9 cellular contexts compared by ENCODE assay signal in the genomic region with DNA sequence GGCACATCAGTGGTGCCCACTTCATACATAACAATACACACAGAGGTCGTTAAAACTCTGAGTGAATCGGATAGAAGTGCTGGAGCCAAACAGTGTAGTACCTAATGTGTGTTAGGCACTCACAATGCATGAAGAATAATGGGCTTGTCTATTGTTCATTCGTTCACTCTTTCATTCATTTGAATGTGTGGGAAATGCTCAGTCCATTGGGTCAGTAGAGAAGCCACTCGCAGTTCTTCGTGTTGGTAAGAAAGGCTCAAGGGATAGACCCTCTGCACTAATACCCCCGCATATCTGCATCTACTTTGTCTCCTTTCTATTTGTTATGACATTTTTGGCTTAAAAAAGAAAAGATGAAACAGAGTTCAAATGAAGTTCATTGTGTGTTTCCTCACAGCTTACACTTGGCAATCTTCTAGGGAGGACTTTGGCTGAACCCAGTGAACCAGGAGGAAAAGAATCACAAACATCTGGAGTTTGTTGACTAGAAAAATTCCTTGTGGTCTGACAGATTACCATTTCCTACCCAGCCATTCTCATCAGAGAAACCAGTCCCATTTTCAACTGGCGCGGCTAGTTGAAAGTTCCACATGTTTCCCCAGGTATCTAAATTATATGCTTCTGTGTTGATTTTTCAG. TPM values are rescaled to one million over a fixed set of nuclear protein-coding genes. Genes with fewer than 3 reads are reported as not detected.
DNase-seq lines count a peak whose midpoint lies in the region; ATAC-seq and TF ChIP-seq lines count a peak whose summit lies in the region.
"Had no signal": no experiment of that assay in that cellular context is flagged by ENCODE, and none has a peak within 500 bp of the region (broad histone marks: within the 10 kb centered on the region; RNA-seq: fewer than 3 reads in every experiment).

No MANE protein-coding gene starts in this region.

- peak; percentile 89 for DNase-seq in AG09309 (ENCODE audit: low read depth)
- DNase-seq in trophoblast cell, result peak; percentile 35 to 77
- DNase-seq in NCI-H1930 (lab: John Stamatoyannopoulos, UW), result no peak
- no peak for DNase-seq in T-helper 9 cell
- DNase-seq: CD8-positive, alpha-beta memory T cell had no signal

- no peak overlapping the region for H2BK120ac ChIP-seq in trophoblast cell (ENCODE audit: insufficient read depth, low read length, poor library complexity)

- H3K27me3 ChIP-seq in gastroesophageal sphincter (no peaks in the 10 kb centered on the region), trophoblast cell (ENCODE audit: insufficient read depth, low read length) (no peaks in the 10 kb centered on the region)

- H3K14ac ChIP-seq in trophoblast cell (ENCODE audit: low read length), result no peak overlapping the region

- no peak overlapping the region for H2AK5ac ChIP-seq in trophoblast cell (ENCODE audit: low read length)

- no peak for TF ChIP-seq EP300 in gastroesophageal sphincter (IDR thresholded peaks at IDR 0.05)

- H3K4me2 ChIP-seq in trophoblast cell (ENCODE audit: low read length), result no peak overlapping the region

- no peak overlapping the region for H2BK12ac ChIP-seq in trophoblast cell (ENCODE audit: low read length)

- H3K9me3 ChIP-seq in gastroesophageal sphincter (no peaks in the 10 kb centered on the region), trophoblast cell (ENCODE audit: insufficient read depth, low read depth, low read length) (no peaks in the 10 kb centered on the region)

- H2AFZ ChIP-seq in trophoblast cell (ENCODE audit: insufficient read depth, low read length, poor library complexity), result no peak overlapping the region

- H3K79me1 ChIP-seq in trophoblast cell (ENCODE audit: low read length), result peaks cover 3% of the 10 kb centered on the region

- H3K27ac ChIP-seq in gastroesophageal sphincter (peak overlapping the region; percentile 75 to 89 (median 84)), trophoblast cell (ENCODE audit: low read depth, low read length) (no peak overlapping the region)

- no peak overlapping the region for H4K12ac ChIP-seq in trophoblast cell (ENCODE audit: low read depth, low read length)

- ATAC-seq in SK-N-SH treated with all-trans-retinoic acid at 6 μM for 48 hours (peak; percentile 87), gastroesophageal sphincter (peak; percentile 89), GM21390 (IDR thresholded peaks at IDR 0.05; ENCODE audit: unreplicated experiment) (no peak), GM21526 (IDR thresholded peaks at IDR 0.05; ENCODE audit: low FRiP score, unreplicated experiment) (no peak)

- H3K4me3 ChIP-seq in AG09309 (ENCODE audit: control insufficient read depth, low read depth, low read length) (no peak overlapping the region), gastroesophageal sphincter (peak overlapping the region in 1 of 2 donors; percentile 16), trophoblast cell (ENCODE audit: low read depth, low read length) (no peak overlapping the region)

- H3K23ac ChIP-seq in trophoblast cell (ENCODE audit: low read length), result no peak overlapping the region

- no peak for TF ChIP-seq POLR2A in gastroesophageal sphincter (IDR thresholded peaks at IDR 0.05)

- H3K79me2 ChIP-seq in trophoblast cell (ENCODE audit: control insufficient read depth, insufficient read depth, low read length, poor library complexity), result no peaks in the 10 kb centered on the region

- TF ChIP-seq CTCF in AG09309 (IDR thresholded peaks at IDR 0.05; ENCODE audit: control insufficient read depth, insufficient read depth, low read depth, low read length, missing control alignments) (no peak), gastroesophageal sphincter (IDR thresholded peaks at IDR 0.05) (no peak)

- H4K8ac ChIP-seq in trophoblast cell (ENCODE audit: low read depth, low read length), result no peak overlapping the region

- H3K4me1 ChIP-seq in gastroesophageal sphincter, result peaks cover 36 to 85% (median 41%) of the 10 kb centered on the region in 3 donors
- H3K4me1 ChIP-seq in trophoblast cell (ENCODE audit: control insufficient read depth in 1 of 2, insufficient read depth in 2 of 2, low read length in 2 of 2), result peaks cover 3 to 10% of the 10 kb centered on the region in 2 experiments

- no peak overlapping the region for H3K9ac ChIP-seq in trophoblast cell (ENCODE audit: low read length)

- no peak overlapping the region for H3K4ac ChIP-seq in trophoblast cell (ENCODE audit: low read depth, low read length)

- WGBS in gastroesophageal sphincter (ENCODE audit: low coverage in 1 of 2), 2 donors, result 3 to 9% methylated on average over 7 to 8 of the region's 8 CpGs
- WGBS in trophoblast cell (ENCODE audit: extremely low coverage, insufficient coverage, insufficient read length), result no CpG with 5 or more reads among the region's 8 CpGs

- no peak overlapping the region for H3K18ac ChIP-seq in trophoblast cell (ENCODE audit: low read length)

- no peak overlapping the region for H2BK5ac ChIP-seq in trophoblast cell (ENCODE audit: low read depth, low read length, poor library complexity)

- H4K91ac ChIP-seq in trophoblast cell (ENCODE audit: low read depth, low read length), result no peak overlapping the region

- H3K36me3 ChIP-seq in gastroesophageal sphincter, result no peaks in the 10 kb centered on the region
- H3K36me3 ChIP-seq in trophoblast cell (ENCODE audit: control insufficient read depth in 1 of 2, insufficient read depth in 2 of 2, low read length in 2 of 2), result no peaks in the 10 kb centered on the region

TF ChIP-seq in SK-N-SH treated with all-trans-retinoic acid at 6 μM for 48 hours, 23 proteins besides CTCF, POLR2A, EP300 and RAD21 (continues in another document):
- TF ChIP-seq RARB (CRISPR knock-in tag; IDR thresholded peaks at IDR 0.05) (no peak), ISL1 (CRISPR knock-in tag; IDR thresholded peaks at IDR 0.05) (no peak; the same call in 1 of the 2 replicates), OSR1 (CRISPR knock-in tag; IDR thresholded peaks at IDR 0.05) (no peak; the same call in 1 of the 2 replicates), TOX (CRISPR knock-in tag; IDR thresholded peaks at IDR 0.05; ENCODE audit: borderline replicate concordance) (no peak), ZFP3 (CRISPR knock-in tag; IDR thresholded peaks at IDR 0.05) (peak; percentile 54; the same call in 1 of the 2 replicates), SNAI2 (CRISPR knock-in tag; IDR thresholded peaks at IDR 0.05) (peak; percentile 81), ARNTL (CRISPR knock-in tag; IDR thresholded peaks at IDR 0.05; ENCODE audit: borderline replicate concordance, low read depth) (no peak), ZNF8 (CRISPR knock-in tag; IDR thresholded peaks at IDR 0.05) (no peak), CSRNP3 (CRISPR knock-in tag; IDR thresholded peaks at IDR 0.05) (no peak), ESRRG (CRISPR knock-in tag; IDR thresholded peaks at IDR 0.05) (no peak), ZNF565 (CRISPR knock-in tag; conservative IDR thresholded peaks at IDR 0.05; ENCODE audit: low read depth) (no peak), ZNF70 (CRISPR knock-in tag; IDR thresholded peaks at IDR 0.05) (no peak)
- TF ChIP-seq, protein P1, sequence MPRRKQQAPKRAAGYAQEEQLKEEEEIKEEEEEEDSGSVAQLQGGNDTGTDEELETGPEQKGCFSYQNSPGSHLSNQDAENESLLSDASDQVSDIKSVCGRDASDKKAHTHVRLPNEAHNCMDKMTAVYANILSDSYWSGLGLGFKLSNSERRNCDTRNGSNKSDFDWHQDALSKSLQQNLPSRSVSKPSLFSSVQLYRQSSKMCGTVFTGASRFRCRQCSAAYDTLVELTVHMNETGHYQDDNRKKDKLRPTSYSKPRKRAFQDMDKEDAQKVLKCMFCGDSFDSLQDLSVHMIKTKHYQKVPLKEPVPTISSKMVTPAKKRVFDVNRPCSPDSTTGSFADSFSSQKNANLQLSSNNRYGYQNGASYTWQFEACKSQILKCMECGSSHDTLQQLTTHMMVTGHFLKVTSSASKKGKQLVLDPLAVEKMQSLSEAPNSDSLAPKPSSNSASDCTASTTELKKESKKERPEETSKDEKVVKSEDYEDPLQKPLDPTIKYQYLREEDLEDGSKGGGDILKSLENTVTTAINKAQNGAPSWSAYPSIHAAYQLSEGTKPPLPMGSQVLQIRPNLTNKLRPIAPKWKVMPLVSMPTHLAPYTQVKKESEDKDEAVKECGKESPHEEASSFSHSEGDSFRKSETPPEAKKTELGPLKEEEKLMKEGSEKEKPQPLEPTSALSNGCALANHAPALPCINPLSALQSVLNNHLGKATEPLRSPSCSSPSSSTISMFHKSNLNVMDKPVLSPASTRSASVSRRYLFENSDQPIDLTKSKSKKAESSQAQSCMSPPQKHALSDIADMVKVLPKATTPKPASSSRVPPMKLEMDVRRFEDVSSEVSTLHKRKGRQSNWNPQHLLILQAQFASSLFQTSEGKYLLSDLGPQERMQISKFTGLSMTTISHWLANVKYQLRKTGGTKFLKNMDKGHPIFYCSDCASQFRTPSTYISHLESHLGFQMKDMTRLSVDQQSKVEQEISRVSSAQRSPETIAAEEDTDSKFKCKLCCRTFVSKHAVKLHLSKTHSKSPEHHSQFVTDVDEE (CRISPR knock-in tag; IDR thresholded peaks at IDR 0.05), result no peak

RNA-seq across cellular contexts. Expression of gene MFSD1, which starts 32.9 kb away (rescaled TPM):
- 10 to 100 TPM; 36.3 to 93.8 (median 65.2) TPM for total RNA-seq in gastroesophageal sphincter
- polyA plus RNA-seq in trophoblast cell (2013), result 14.3 and 15.6 TPM in 2 replicates

RNA-seq across cellular contexts. Expression of gene RARRES1, which starts 36.7 kb away (rescaled TPM):
- 100 to 1,000 TPM in 1 of 4 donors, 10 to 100 TPM in 2, 1 to 10 TPM in 1; 4.8 to 110 (median 42.7) TPM for total RNA-seq in gastroesophageal sphincter
- 1.5 and 1.6 TPM in 2 replicates for polyA plus RNA-seq in trophoblast cell (2013)
- total RNA-seq: CD8-positive, alpha-beta memory T cell had no signal
- polyA plus RNA-seq: CD8-positive, alpha-beta memory T cell had no signal

Comparison
In these comparisons a context has a peak if more than half of its experiments do, and no peak if none do; other contexts are left out.
1. DNase-seq: peak in AG09309 (single experiment) and trophoblast cell (2 of 2); none in NCI-H1930 (0 of 2) and T-helper 9 cell (single experiment).
2. ATAC-seq: peak in SK-N-SH treated with all-trans-retinoic acid at 6 μM for 48 hours (single experiment) and gastroesophageal sphincter (single experiment); none in GM21390 (single experiment) and GM21526 (single experiment).